ENCODE assay signal across 8 cellular contexts in genomic region chr10:102633282-102633681, GRCh38. TPM values are rescaled to one million over a fixed set of nuclear protein-coding genes. Genes with fewer than 3 reads are reported as not detected.
DNase-seq lines count a peak whose midpoint lies in the region; ATAC-seq and TF ChIP-seq lines count a peak whose summit lies in the region.

No MANE protein-coding gene starts in this region.

- DNase-seq in AG20443 (ENCODE audit: low spot score), result peak; percentile 41
- peak; percentile 66 for DNase-seq in RPMI7951 (ENCODE audit: low read depth)
- DNase-seq in coronary artery (ENCODE audit: low spot score), result no peak
- peak in 1 of 9 donors; percentile 43 for DNase-seq in naive thymus-derived CD4-positive, alpha-beta T cell
- DNase-seq in SW480 (ENCODE audit: low spot score), result no peak
- DNase-seq in NCI-H526 treated with DMSO at 0.1 percent for 48 hours (lab: John Stamatoyannopoulos, UW), result no peak

- H3K4me1 Mint-ChIP-seq in naive thymus-derived CD4-positive, alpha-beta T cell, result peaks cover 35 to 49% (median 43%) of the 10 kb centered on the region in 7 donors

- no peaks in the 10 kb centered on the region for H3K9me3 ChIP-seq in naive thymus-derived CD4-positive, alpha-beta T cell (ENCODE audit: control insufficient read depth in 2 of 3, low read length in 3 of 3)

- no peaks in the 10 kb centered on the region for H3K9me3 Mint-ChIP-seq in naive thymus-derived CD4-positive, alpha-beta T cell

- peak overlapping the region; percentile 66 to 88 (median 79) for H3K27ac Mint-ChIP-seq in naive thymus-derived CD4-positive, alpha-beta T cell

- CTCF ChIA-PET in naive thymus-derived CD4-positive, alpha-beta T cell (lab: Charles Lee), result no interaction called here

- peak; percentile 77 for ATAC-seq in naive thymus-derived CD4-positive, alpha-beta T cell
- ATAC-seq in GM18505 (IDR thresholded peaks at IDR 0.05; ENCODE audit: unreplicated experiment) (no peak), HG02571 (IDR thresholded peaks at IDR 0.05; ENCODE audit: unreplicated experiment) (no peak)

- peaks cover 0 to 8% (median 0%) of the 10 kb centered on the region in 5 donors for H3K36me3 Mint-ChIP-seq in naive thymus-derived CD4-positive, alpha-beta T cell

- H3K27me3 Mint-ChIP-seq in naive thymus-derived CD4-positive, alpha-beta T cell, result peaks cover 0 to 2% (median 0%) of the 10 kb centered on the region in 5 donors

- H3K4me1 ChIP-seq in naive thymus-derived CD4-positive, alpha-beta T cell (ENCODE audit: control insufficient read depth in 2 of 2, insufficient read depth in 2 of 2, low read length in 2 of 2), result peaks cover 15 to 37% of the 10 kb centered on the region in 2 donors

- TF ChIP-seq CTCF in coronary artery (IDR thresholded peaks at IDR 0.05), result no peak

- peak overlapping the region; percentile 43 to 73 for H3K27ac ChIP-seq in coronary artery
- H3K27ac ChIP-seq in naive thymus-derived CD4-positive, alpha-beta T cell (ENCODE audit: low read depth, low read length), result peak overlapping the region; percentile 46

- POLR2A ChIA-PET in naive thymus-derived CD4-positive, alpha-beta T cell (lab: Charles Lee), result interaction anchor here (1.3 to 1.4 kb wide), 2 partner anchors 11 to 20 kb away, joined by 5 read pairs; partner anchors contain the start of gene TRIM8

- H3K4me3 Mint-ChIP-seq in naive thymus-derived CD4-positive, alpha-beta T cell, result peak overlapping the region in 6 of 10 donors; percentile 4 to 69 (median 36)

- H3K36me3 ChIP-seq in naive thymus-derived CD4-positive, alpha-beta T cell (ENCODE audit: control insufficient read depth in 2 of 3, insufficient read depth in 3 of 3, low read length in 3 of 3), result peaks cover 0 to 23% (median 0%) of the 10 kb centered on the region in 3 experiments

- no peak overlapping the region for H3K4me3 ChIP-seq in coronary artery
- no peak overlapping the region for H3K4me3 ChIP-seq in naive thymus-derived CD4-positive, alpha-beta T cell (ENCODE audit: low read length)

- intact Hi-C loops in naive thymus-derived CD4-positive, alpha-beta T cell (cut with micrococcal nuclease), result no loop called here

- H3K27me3 ChIP-seq in naive thymus-derived CD4-positive, alpha-beta T cell (ENCODE audit: control insufficient read depth in 2 of 2, insufficient read depth in 2 of 2, low read length in 2 of 2), result no peaks in the 10 kb centered on the region

- no peak for TF ChIP-seq POLR2A in GM18505 (IDR thresholded peaks at IDR 0.05; ENCODE audit: borderline replicate concordance, extremely low read depth, insufficient read depth, insufficient read length)

RNA-seq across cellular contexts. Expression of gene TRIM8, which starts 11.0 kb away (rescaled TPM):
- total RNA-seq in RPMI7951 (2014; rRNA removed; shearing (Covaris generic)), result 39.3 and 52.8 TPM in 2 replicates
- total RNA-seq in naive thymus-derived CD4-positive, alpha-beta T cell, result 10 to 100 TPM; 55.2 to 88.7 (median 59.1) TPM
- 10 to 100 TPM; 23.9 to 50.5 TPM for polyA plus RNA-seq in naive thymus-derived CD4-positive, alpha-beta T cell

Comparison
In these comparisons a context has a peak if more than half of its experiments do, and no peak if none do; other contexts are left out.
1. DNase-seq: peak in AG20443 (single experiment) and RPMI7951 (single experiment); none in coronary artery (single experiment), SW480 (single experiment) and NCI-H526 treated with DMSO at 0.1 percent for 48 hours (single experiment).